8 cellular contexts compared by ENCODE assay signal in the genomic region with DNA sequence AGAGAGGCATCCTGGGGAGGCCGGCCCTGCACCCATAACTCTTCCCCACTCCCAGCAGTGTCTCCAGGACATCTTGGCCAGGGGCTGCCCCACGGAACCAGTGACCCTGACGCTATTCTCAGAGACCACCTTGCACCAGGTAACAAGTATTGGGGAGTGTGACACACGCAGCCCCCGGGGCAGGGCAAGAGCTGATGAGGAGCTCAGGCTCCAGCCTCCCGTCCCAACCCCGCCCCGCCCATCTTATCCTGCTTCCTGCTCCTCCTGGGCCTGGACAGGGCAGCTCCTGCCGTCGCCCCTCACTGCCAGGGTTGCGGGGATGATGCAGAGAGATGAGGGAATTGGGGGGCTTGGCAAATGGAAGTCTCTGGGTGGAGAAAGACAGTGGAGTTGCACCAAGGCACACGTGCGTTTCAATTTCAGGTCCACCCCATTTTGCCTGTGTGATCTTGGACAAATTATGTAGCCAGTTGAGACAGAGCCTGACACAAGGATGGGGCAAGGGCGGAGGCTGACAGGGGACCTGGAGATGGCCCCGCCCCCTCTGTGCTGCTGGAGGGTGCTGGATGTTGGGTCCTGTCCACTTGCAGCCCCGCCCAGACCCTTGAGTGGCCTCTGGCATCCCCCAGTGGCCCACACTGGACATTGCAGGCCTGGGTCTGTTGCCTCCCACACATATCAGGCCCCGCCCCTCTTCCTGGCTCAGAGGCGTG. TPM values are rescaled to one million over a fixed set of nuclear protein-coding genes. Genes with fewer than 3 reads are reported as not detected.
DNase-seq lines count a peak whose midpoint lies in the region; ATAC-seq and TF ChIP-seq lines count a peak whose summit lies in the region.

No MANE protein-coding gene starts in this region.

- H3K4me3 Mint-ChIP-seq in activated CD8-positive, alpha-beta T cell treated with anti-CD3 and anti-CD28 coated beads for 36 hours: no peak overlapping the region
- H3K4me3 Mint-ChIP-seq in stimulated activated naive CD8-positive, alpha-beta T cell treated with anti-CD3 and anti-CD28 coated beads, Interleukin-15, amount 100 ng/mL, for 72 hours: no peak overlapping the region

- no peaks in the 10 kb centered on the region for H3K36me3 ChIP-seq in mucosa of descending colon (ENCODE audit: low read depth)

- no peaks in the 10 kb centered on the region for H3K9me3 Mint-ChIP-seq in activated CD8-positive, alpha-beta T cell treated with anti-CD3 and anti-CD28 coated beads for 36 hours
- no peaks in the 10 kb centered on the region for H3K9me3 Mint-ChIP-seq in stimulated activated naive CD8-positive, alpha-beta T cell treated with anti-CD3 and anti-CD28 coated beads, Interleukin-15, amount 100 ng/mL, for 72 hours

- H3K4me1 ChIP-seq in mucosa of descending colon (ENCODE audit: low read depth): no peaks in the 10 kb centered on the region

- intact Hi-C loops in activated CD8-positive, alpha-beta T cell treated with anti-CD3 and anti-CD28 coated beads for 36 hours (cut with micrococcal nuclease): no loop called here
- intact Hi-C loops in mucosa of descending colon (cut with DNase I, micrococcal nuclease): no loop called here

- TF ChIP-seq CTCF in activated CD8-positive, alpha-beta T cell treated with anti-CD3 and anti-CD28 coated beads for 36 hours (IDR thresholded peaks at IDR 0.05): peak; percentile 79
- TF ChIP-seq CTCF in epithelial cell of proximal tubule (conservative IDR thresholded peaks at IDR 0.05; ENCODE audit: low read depth, low read length) (peak; percentile 85), mucosa of descending colon (IDR thresholded peaks at IDR 0.05) (peak; percentile 70)

- no peaks in the 10 kb centered on the region for H3K36me3 Mint-ChIP-seq in activated CD8-positive, alpha-beta T cell treated with anti-CD3 and anti-CD28 coated beads for 36 hours (ENCODE audit: low read depth)

- peaks cover 18% of the 10 kb centered on the region for H3K27me3 Mint-ChIP-seq in activated CD8-positive, alpha-beta T cell treated with anti-CD3 and anti-CD28 coated beads for 36 hours
- peaks cover 39% of the 10 kb centered on the region for H3K27me3 Mint-ChIP-seq in stimulated activated naive CD8-positive, alpha-beta T cell treated with anti-CD3 and anti-CD28 coated beads, Interleukin-15, amount 100 ng/mL, for 72 hours

- ATAC-seq in HG02798 (IDR thresholded peaks at IDR 0.05; ENCODE audit: poor library complexity, unreplicated experiment) (peak; percentile 70), mucosa of descending colon (peak; percentile 96)
- ATAC-seq in activated CD8-positive, alpha-beta T cell treated with anti-CD3 and anti-CD28 coated beads for 36 hours: peak; percentile 100
- ATAC-seq in stimulated activated naive CD8-positive, alpha-beta T cell treated with anti-CD3 and anti-CD28 coated beads, Interleukin-15, amount 100 ng/mL, for 72 hours: peak; percentile 76

- CTCF ChIA-PET in activated CD8-positive, alpha-beta T cell treated with anti-CD3 and anti-CD28 coated beads for 36 hours (lab: Charles Lee): interaction anchor here (0.6 to 1.6 kb wide), 5 partner anchors 20 to 241 kb away, joined by 3 to 9 read pairs (median 3); no protein-coding TSS in a partner anchor

- no peak overlapping the region for H3K27ac Mint-ChIP-seq in activated CD8-positive, alpha-beta T cell treated with anti-CD3 and anti-CD28 coated beads for 36 hours
- peak overlapping the region in 1 of 2 donors; percentile 59 for H3K27ac Mint-ChIP-seq in stimulated activated naive CD8-positive, alpha-beta T cell treated with anti-CD3 and anti-CD28 coated beads, Interleukin-15, amount 100 ng/mL, for 72 hours

- H3K9me3 ChIP-seq in mucosa of descending colon: no peaks in the 10 kb centered on the region

- POLR2A ChIA-PET in activated CD8-positive, alpha-beta T cell treated with anti-CD3 and anti-CD28 coated beads for 36 hours (lab: Charles Lee): no interaction called here

- H3K4me3 ChIP-seq in epithelial cell of proximal tubule (ENCODE audit: low read depth, low read length) (no peak overlapping the region), mucosa of descending colon (no peak overlapping the region)

- peaks cover 3% of the 10 kb centered on the region for H3K4me1 Mint-ChIP-seq in activated CD8-positive, alpha-beta T cell treated with anti-CD3 and anti-CD28 coated beads for 36 hours (ENCODE audit: low read depth)
- H3K4me1 Mint-ChIP-seq in stimulated activated naive CD8-positive, alpha-beta T cell treated with anti-CD3 and anti-CD28 coated beads, Interleukin-15, amount 100 ng/mL, for 72 hours: peaks cover 18% of the 10 kb centered on the region

- DNase-seq in EL (peak; percentile 90), NCI-H748 (lab: John Stamatoyannopoulos, UW; ENCODE audit: unreplicated experiment) (peak; percentile 84), epithelial cell of proximal tubule (ENCODE audit: low read depth) (no peak), mucosa of descending colon (peak; percentile 81 to 86 (median 81)), cortex of kidney (lab: John Stamatoyannopoulos, UW) (no peak)
- DNase-seq in activated CD8-positive, alpha-beta T cell treated with anti-CD3 and anti-CD28 coated beads for 36 hours: peak; percentile 83
- peak; percentile 71 to 77 for DNase-seq in stimulated activated naive CD8-positive, alpha-beta T cell treated with anti-CD3 and anti-CD28 coated beads, Interleukin-15, amount 100 ng/mL, for 72 hours

RNA-seq across cellular contexts. Expression of a gene that starts 10.7 kb away (rescaled TPM):
- total RNA-seq in activated CD8-positive, alpha-beta T cell treated with anti-CD3 and anti-CD28 coated beads for 36 hours: not detected
- total RNA-seq in epithelial cell of proximal tubule (0.14 TPM in 1 of 2 replicates, not detected in the other), mucosa of descending colon (1 to 10 TPM in 2 of 3 donors, not detected in 1; 1.3 to 3.4 TPM)

RNA-seq across cellular contexts. Expression of a gene that starts 11.0 kb away (rescaled TPM):
- total RNA-seq in activated CD8-positive, alpha-beta T cell treated with anti-CD3 and anti-CD28 coated beads for 36 hours: not detected
- total RNA-seq in epithelial cell of proximal tubule: 0.98 TPM in 1 of 2 replicates, not detected in the other
- 1 to 10 TPM in 1 of 3 donors, not detected in 2; 1.2 TPM for total RNA-seq in mucosa of descending colon

RNA-seq across cellular contexts. Expression of a gene that starts 14.7 kb away (rescaled TPM):
- total RNA-seq in activated CD8-positive, alpha-beta T cell treated with anti-CD3 and anti-CD28 coated beads for 36 hours: not detected
- total RNA-seq in epithelial cell of proximal tubule (not detected in 2 replicates), mucosa of descending colon (10 to 100 TPM in 2 of 3 donors, 1 to 10 TPM in 1; 1.5 to 78.0 (median 13.0) TPM)

RNA-seq across cellular contexts. Expression of a gene that starts 28.5 kb away (rescaled TPM):
- not detected for total RNA-seq in activated CD8-positive, alpha-beta T cell treated with anti-CD3 and anti-CD28 coated beads for 36 hours
- total RNA-seq in epithelial cell of proximal tubule: not detected in 2 replicates
- total RNA-seq in mucosa of descending colon: not detected

RNA-seq across cellular contexts. Expression of a gene that starts 40.9 kb away (rescaled TPM):
- under 1 TPM; 0.70 to 0.87 TPM for total RNA-seq in activated CD8-positive, alpha-beta T cell treated with anti-CD3 and anti-CD28 coated beads for 36 hours
- 0.46 TPM in 1 of 2 replicates, not detected in the other for total RNA-seq in epithelial cell of proximal tubule
- total RNA-seq in mucosa of descending colon: 1 to 10 TPM in 1 of 3 donors, not detected in 2; 3.5 TPM

Comparison
In these comparisons a context has a peak if more than half of its experiments do, and no peak if none do; other contexts are left out.
1. DNase-seq: peak in EL (single experiment), NCI-H748 (single experiment), activated CD8-positive, alpha-beta T cell treated with anti-CD3 and anti-CD28 coated beads for 36 hours (single experiment), mucosa of descending colon (3 of 3) and stimulated activated naive CD8-positive, alpha-beta T cell treated with anti-CD3 and anti-CD28 coated beads, Interleukin-15, amount 100 ng/mL, for 72 hours (2 of 2); none in epithelial cell of proximal tubule (single experiment) and cortex of kidney (single experiment).
2. Peak in every context shown above with its lines, with median percentiles within 50 percentile points of each other: ATAC-seq and CTCF ChIP-seq.